Comparison of ENCODE assay signal across 8 cellular contexts in genomic region chr1:36386262-36387140, GRCh38. TPM values are rescaled to one million over a fixed set of nuclear protein-coding genes. Genes with fewer than 3 reads are reported as not detected.
A peak's percentile ranks its signal among the peaks of the same experiment; 100 is the strongest.
DNase-seq lines count a peak whose midpoint lies in the region; ATAC-seq and TF ChIP-seq lines count a peak whose summit lies in the region.

No MANE protein-coding gene starts in this region.

- peak; percentile 96 for TF ChIP-seq POLR2A in transverse colon (IDR thresholded peaks at IDR 0.05)

- peaks cover 14% of the 10 kb centered on the region for H3K36me3 Mint-ChIP-seq in activated naive CD8-positive, alpha-beta T cell treated with anti-CD3 and anti-CD28 coated beads, Interleukin-2, amount 10 ng/mL, durations not matched to agents 7 days and 5 days

- peak; percentile 59 for TF ChIP-seq EP300 in transverse colon (IDR thresholded peaks at IDR 0.05; ENCODE audit: low read depth)

- peak overlapping the region; percentile 89 for H3K4me3 Mint-ChIP-seq in activated naive CD8-positive, alpha-beta T cell treated with anti-CD3 and anti-CD28 coated beads, Interleukin-2, amount 10 ng/mL, durations not matched to agents 7 days and 5 days

- H3K4me2 ChIP-seq in parathyroid adenoma (ENCODE audit: low read length) = peak overlapping the region; percentile 99

- WGBS in transverse colon (ENCODE audit: low coverage in 1 of 2), 2 donors = 1% methylated on average over 14 of the region's 14 CpGs; no CpG with 5 or more reads in 1 of the 2 donors

- ATAC-seq in activated naive CD8-positive, alpha-beta T cell treated with anti-CD3 and anti-CD28 coated beads, Interleukin-2, amount 10 ng/mL, durations not matched to agents 7 days and 5 days (ENCODE audit: low read depth) = peak; percentile 71

- H3K27ac ChIP-seq in HEK293 (ENCODE audit: extremely low read depth, low read depth, low read length) (peak overlapping the region; percentile 78), parathyroid adenoma (peak overlapping the region; percentile 96), transverse colon (peak overlapping the region; percentile 93 to 97 (median 96))

- H3K4me1 ChIP-seq in ES-I3 (ENCODE audit: insufficient read depth, low read length) = peaks cover 16% of the 10 kb centered on the region
- H3K4me1 ChIP-seq in HEK293 (ENCODE audit: control insufficient read depth, insufficient read depth, low read length) = peaks cover 3% of the 10 kb centered on the region
- peaks cover 14% of the 10 kb centered on the region for H3K4me1 ChIP-seq in parathyroid adenoma
- peaks cover 12 to 55% (median 39%) of the 10 kb centered on the region in 4 donors for H3K4me1 ChIP-seq in transverse colon

- intact Hi-C loops in cardiac septum (cut with DNase I) = loop anchor here (2.0 to 5.0 kb wide), 2 partner anchors 64 to 230 kb away; partner anchors contain the start of genes EVA1B and MAP7D1
- intact Hi-C loops in transverse colon (cut with DNase I; ENCODE audit: low total_unique reads) = loop anchor here (10.0 kb wide), 1 partner anchor 232 kb away; the partner anchor contains the start of gene MAP7D1

- H3K9me3 ChIP-seq in ES-I3 (ENCODE audit: control insufficient read depth, insufficient read depth, low read length) = no peaks in the 10 kb centered on the region
- H3K9me3 ChIP-seq in HEK293 (ENCODE audit: control insufficient read depth, insufficient read depth, low read depth, low read length) = no peaks in the 10 kb centered on the region
- no peaks in the 10 kb centered on the region for H3K9me3 ChIP-seq in parathyroid adenoma (ENCODE audit: control insufficient read depth, low read length)
- H3K9me3 ChIP-seq in transverse colon = no peaks in the 10 kb centered on the region

- TF ChIP-seq CTCF in HEK293 (tag by site-specific recombination; IDR thresholded peaks at IDR 0.05) (no peak; the same call in 1 of the 2 replicates), parathyroid adenoma (IDR thresholded peaks at IDR 0.05) (no peak), transverse colon (IDR thresholded peaks at IDR 0.05) (peak in 1 of 5 experiments; percentile 12)

- H3K36me3 ChIP-seq in ES-I3 (ENCODE audit: insufficient read depth, low read length) (peaks cover 2% of the 10 kb centered on the region; the same call in 1 of the 2 replicates), HEK293 (ENCODE audit: control insufficient read depth in 2 of 2, insufficient read depth in 1 of 2, low read length in 2 of 2) (peaks cover 0 to 20% of the 10 kb centered on the region in 2 experiments; a peak in 1 of 3 replicates), parathyroid adenoma (ENCODE audit: control insufficient read depth, insufficient read depth, low read length) (no peaks in the 10 kb centered on the region), transverse colon (peaks cover 0 to 5% (median 1%) of the 10 kb centered on the region in 4 donors)

- CTCF ChIA-PET in HEK293 (lab: Yijun Ruan, JAX) = interaction anchor here (0.5 to 2.0 kb wide), 7 partner anchors 9 to 237 kb away, joined by 3 to 19 read pairs (median 4); partner anchors contain the start of gene OSCP1

- in situ Hi-C loops in transverse colon (cut with MboI; ENCODE audit: low pct_ligation_motif_present in 1 of 4, low pct_unique_long_range_greater_than_20kb in 1 of 4, low sequenced_read_pairs in 3 of 4) = no loop called here

- H3K9ac ChIP-seq in ES-I3 (ENCODE audit: low read depth, low read length) = peak overlapping the region; percentile 80
- H3K9ac ChIP-seq in parathyroid adenoma = peak overlapping the region; percentile 14

- no peaks in the 10 kb centered on the region for H3K27me3 ChIP-seq in parathyroid adenoma (ENCODE audit: control insufficient read depth, insufficient read depth, low read length)
- H3K27me3 ChIP-seq in transverse colon = no peaks in the 10 kb centered on the region

- H3K9me3 Mint-ChIP-seq in activated naive CD8-positive, alpha-beta T cell treated with anti-CD3 and anti-CD28 coated beads, Interleukin-2, amount 10 ng/mL, durations not matched to agents 7 days and 5 days = no peaks in the 10 kb centered on the region

- peak overlapping the region; percentile 86 for H2AFZ ChIP-seq in parathyroid adenoma

- peaks cover 36% of the 10 kb centered on the region for H3K4me1 Mint-ChIP-seq in activated naive CD8-positive, alpha-beta T cell treated with anti-CD3 and anti-CD28 coated beads, Interleukin-2, amount 10 ng/mL, durations not matched to agents 7 days and 5 days

- POLR2A ChIA-PET in HEK293 (lab: Yijun Ruan, JAX) = interaction anchor here (0.9 to 5.8 kb wide), 8 partner anchors 11 to 237 kb away, joined by 3 to 103 read pairs (median 6); partner anchors contain the start of genes LSM10, MRPS15, OSCP1 and SH3D21
- POLR2A ChIA-PET in activated naive CD8-positive, alpha-beta T cell treated with anti-CD3 and anti-CD28 coated beads, Interleukin-2, amount 10 ng/mL, durations not matched to agents 7 days and 5 days (lab: Charles Lee) = interaction anchor here (0.8 to 6.6 kb wide), 22 partner anchors 9 to 617 kb away, joined by 3 to 105 read pairs (median 8); partner anchors contain the start of genes CLSPN, EVA1B, LSM10 and MAP7D1

- peak; percentile 72 for DNase-seq in NCI-H1048 (lab: John Stamatoyannopoulos, UW)
- DNase-seq in SKM-1 treated with dmso at 0.1 percent for 144 hours (lab: John Stamatoyannopoulos, UW; ENCODE audit: unreplicated experiment) = peak; percentile 99
- peak; percentile 77 for DNase-seq in activated naive CD8-positive, alpha-beta T cell treated with anti-CD3 and anti-CD28 coated beads, Interleukin-2, amount 10 ng/mL, durations not matched to agents 7 days and 5 days
- DNase-seq in cardiac septum (ENCODE audit: low spot score) = peak; percentile 97
- DNase-seq in transverse colon = peak; percentile 94

- H3K4me3 ChIP-seq in HEK293 (ENCODE audit: low read depth, low read length) (peak overlapping the region; percentile 34), parathyroid adenoma (ENCODE audit: low read depth, low read length) (peak overlapping the region; percentile 84), transverse colon (peak overlapping the region; percentile 14 to 83 (median 66))

- peak overlapping the region; percentile 96 for H3K27ac Mint-ChIP-seq in activated naive CD8-positive, alpha-beta T cell treated with anti-CD3 and anti-CD28 coated beads, Interleukin-2, amount 10 ng/mL, durations not matched to agents 7 days and 5 days

- H3K79me2 ChIP-seq in parathyroid adenoma = peaks cover 13% of the 10 kb centered on the region

- H3K27me3 Mint-ChIP-seq in activated naive CD8-positive, alpha-beta T cell treated with anti-CD3 and anti-CD28 coated beads, Interleukin-2, amount 10 ng/mL, durations not matched to agents 7 days and 5 days = no peaks in the 10 kb centered on the region

TF ChIP-seq in HEK293, 187 proteins besides CTCF, POLR2A, EP300 and RAD21 (continues in another document):
- TF ChIP-seq ZNF239 (tag by site-specific recombination; IDR thresholded peaks at IDR 0.05) (no peak), ZNF2 (tag by site-specific recombination; IDR thresholded peaks at IDR 0.05) (no peak; the same call in 1 of the 2 replicates), ZNF768 (tag by site-specific recombination; IDR thresholded peaks at IDR 0.05) (no peak), ZNF280D (tag by site-specific recombination; IDR thresholded peaks at IDR 0.05) (no peak), ZNF624 (tag by site-specific recombination; IDR thresholded peaks at IDR 0.05) (no peak), ZNF292 (tag by site-specific recombination; IDR thresholded peaks at IDR 0.05; ENCODE audit: borderline replicate concordance, low read depth) (no peak), ZNF449 (tag by site-specific recombination; IDR thresholded peaks at IDR 0.05) (no peak)

RNA-seq across cellular contexts. Expression of gene STK40, which starts 0.8 kb away (rescaled TPM):
- total RNA-seq in activated naive CD8-positive, alpha-beta T cell treated with anti-CD3 and anti-CD28 coated beads, Interleukin-2, amount 10 ng/mL, durations not matched to agents 7 days and 5 days = 10 to 100 TPM; 59.5 to 64.7 TPM
- total RNA-seq in cardiac septum (75.5 TPM), transverse colon (100 to 1,000 TPM in 1 of 4 donors, 10 to 100 TPM in 3; 34.0 to 154 (median 44.3) TPM)

RNA-seq across cellular contexts. Expression of gene LSM10, which starts 11.2 kb away (rescaled TPM):
- 10 to 100 TPM; 44.1 to 45.1 TPM for total RNA-seq in activated naive CD8-positive, alpha-beta T cell treated with anti-CD3 and anti-CD28 coated beads, Interleukin-2, amount 10 ng/mL, durations not matched to agents 7 days and 5 days
- total RNA-seq in cardiac septum (52.7 TPM), transverse colon (10 to 100 TPM in 3 of 4 donors, not detected in 1; 25.4 to 59.8 (median 32.9) TPM)

Comparison
In these comparisons a context has a peak if more than half of its experiments do, and no peak if none do; other contexts are left out.
1. Peak in every context shown above with its lines: DNase-seq, ATAC-seq, H3K4me3 ChIP-seq and H3K27ac ChIP-seq.
2. H3K4me3 ChIP-seq: peak in every context shown above with its lines; median percentile 84 in parathyroid adenoma; 66 in transverse colon; 34 in HEK293.